25 cellular contexts compared by ENCODE assay signal in genomic region chr19:8261347-8261746, GRCh38. TPM values are rescaled to one million over a fixed set of nuclear protein-coding genes. Genes with fewer than 3 reads are reported as not detected.
DNase-seq lines count a peak whose midpoint lies in the region; ATAC-seq, FAIRE-seq and TF ChIP-seq lines count a peak whose summit lies in the region.
"Had no signal": no experiment of that assay in that cellular context is flagged by ENCODE, and none has a peak within 500 bp of the region (broad histone marks: within the 10 kb centered on the region; RNA-seq: fewer than 3 reads in every experiment).

No MANE protein-coding gene starts in this region.

- H3K4me3 ChIP-seq in HEK293 (ENCODE audit: low read depth, low read length) (no peak overlapping the region), right lobe of liver (no peak overlapping the region)
- H3K4me3 ChIP-seq: GM23248, Peyer's patch, SK-N-MC had no signal

- H3K4me1 Mint-ChIP-seq in chondrocyte (ENCODE audit: low read depth): no peaks in the 10 kb centered on the region
- H3K4me1 Mint-ChIP-seq in WTC11: peaks cover 16% of the 10 kb centered on the region

- H3K9me3 Mint-ChIP-seq in chondrocyte (ENCODE audit: low read depth) (no peaks in the 10 kb centered on the region), WTC11 (peaks cover 9% of the 10 kb centered on the region; the same call in 1 of the 2 replicates)
- H3K9me3 Mint-ChIP-seq: CD8-positive, alpha-beta memory T cell; HFFc6 had no signal

- POLR2A ChIA-PET in HEK293 (lab: Yijun Ruan, JAX): no interaction called here
- POLR2A ChIA-PET in WTC11 (lab: Charles Lee): interaction anchor here (0.6 kb wide), 1 partner anchor 340 kb away, joined by 3 read pairs; no protein-coding TSS in a partner anchor

- CTCF ChIA-PET in HEK293 (lab: Yijun Ruan, JAX) (interaction anchor here (0.5 to 0.7 kb wide), 2 partner anchors 263 to 315 kb away, joined by 3 read pairs; no protein-coding TSS in a partner anchor), WTC11 (lab: Charles Lee) (interaction anchor here (0.6 kb wide), 2 partner anchors 291 to 318 kb away, joined by 3 read pairs; partner anchors contain the start of gene TIMM44)

- no peak for TF ChIP-seq POLR2A in right lobe of liver (IDR thresholded peaks at IDR 0.05)

- H3K36me3 Mint-ChIP-seq in chondrocyte (ENCODE audit: low read depth): peaks cover 10% of the 10 kb centered on the region
- peaks cover 35% of the 10 kb centered on the region for H3K36me3 Mint-ChIP-seq in WTC11

- H3K4me1 ChIP-seq in HEK293 (ENCODE audit: control insufficient read depth, insufficient read depth, low read length) (no peaks in the 10 kb centered on the region), right lobe of liver (no peaks in the 10 kb centered on the region)
- H3K4me1 ChIP-seq: Peyer's patch had no signal

- H3K27me3 ChIP-seq in right lobe of liver: no peaks in the 10 kb centered on the region
- H3K27me3 ChIP-seq: Peyer's patch had no signal

- H3K36me3 ChIP-seq in HEK293 (ENCODE audit: control insufficient read depth in 2 of 2, insufficient read depth in 1 of 2, low read length in 2 of 2): peaks cover 0 to 16% of the 10 kb centered on the region in 2 experiments; a peak in 1 of 3 replicates
- H3K36me3 ChIP-seq in right lobe of liver: peaks cover 0 to 22% (median 5%) of the 10 kb centered on the region in 4 donors

- H3K9me3 ChIP-seq in HEK293 (ENCODE audit: control insufficient read depth, insufficient read depth, low read depth, low read length) (no peaks in the 10 kb centered on the region), right lobe of liver (no peaks in the 10 kb centered on the region)
- H3K9me3 ChIP-seq: Peyer's patch had no signal

- peak overlapping the region; percentile 11; the same call in 1 of the 2 replicates for H3K27ac ChIP-seq in HEK293 (ENCODE audit: extremely low read depth, low read depth, low read length)
- H3K27ac ChIP-seq in right lobe of liver: no peak overlapping the region
- H3K27ac ChIP-seq: C4-2B, GM23248, KMS-11, Peyer's patch, SK-N-MC had no signal

- WGBS in right lobe of liver (ENCODE audit: insufficient coverage, low coverage, low lambda C conversion rate, missing lambda C conversion rate): 100% methylated on average over 3 of the region's 9 CpGs

- intact Hi-C loops in right lobe of liver (cut with DNase I) (no loop called here), left ventricle myocardium superior (cut with micrococcal nuclease) (no loop called here)

- H3K4me3 Mint-ChIP-seq in chondrocyte (ENCODE audit: unreplicated experiment) (no peak overlapping the region), WTC11 (no peak overlapping the region)
- H3K4me3 Mint-ChIP-seq: CD8-positive, alpha-beta memory T cell; H9; HFFc6 had no signal

- no peak overlapping the region for H3K27ac Mint-ChIP-seq in chondrocyte (ENCODE audit: unreplicated experiment)
- no peak overlapping the region for H3K27ac Mint-ChIP-seq in WTC11
- H3K27ac Mint-ChIP-seq: HFFc6 had no signal

- H3K27me3 Mint-ChIP-seq in chondrocyte (ENCODE audit: low read depth) (no peaks in the 10 kb centered on the region), WTC11 (ENCODE audit: low read depth) (no peaks in the 10 kb centered on the region; the same call in 1 of the 2 replicates)
- H3K27me3 Mint-ChIP-seq: CD8-positive, alpha-beta memory T cell had no signal

- FAIRE-seq in RCC 7860 (lab: Jason Lieb, UNC): no peak
- FAIRE-seq: A204.1, GM12892, GM19239 had no signal

- peak; percentile 1 for DNase-seq in AG08395 (ENCODE audit: low spot score)
- peak; percentile 49 for DNase-seq in chondrocyte (ENCODE audit: low spot score)
- DNase-seq in right lobe of liver: peak in 2 of 3 donors; percentile 7 to 24
- no peak for DNase-seq in COLO668 (lab: John Stamatoyannopoulos, UW; ENCODE audit: unreplicated experiment)
- no peak for DNase-seq in WTC11 (ENCODE audit: low spot score)
- DNase-seq in RCC 7860 (ENCODE audit: low spot score): no peak
- DNase-seq in left ventricle myocardium superior: no peak
- DNase-seq: CD8-positive, alpha-beta memory T cell; DMS153; HFFc6; IMR-90; NCI-H1048; NCI-H1694; NCI-H2029 treated with DMSO at 0.1 percent for 48 hours; SIG-M5 had no signal

- ATAC-seq in right lobe of liver: no peak
- no peak for ATAC-seq in WTC11
- no peak for ATAC-seq in left ventricle myocardium superior

- TF ChIP-seq CTCF in HEK293 (tag by site-specific recombination; IDR thresholded peaks at IDR 0.05) (no peak), chondrocyte (IDR thresholded peaks at IDR 0.05) (no peak), right lobe of liver (IDR thresholded peaks at IDR 0.05) (no peak), WTC11 (IDR thresholded peaks at IDR 0.05) (no peak)

TF ChIP-seq in HEK293, 187 proteins besides CTCF, POLR2A, EP300 and RAD21:
- TF ChIP-seq ZNF501 (tag by site-specific recombination; IDR thresholded peaks at IDR 0.05) (no peak), ZNF16 (tag by site-specific recombination; IDR thresholded peaks at IDR 0.05; ENCODE audit: low read depth) (peak; percentile 95)

TF ChIP-seq in WTC11, 78 proteins besides CTCF, POLR2A, EP300 and RAD21 (continues in another document):
- TF ChIP-seq ZNF416 (CRISPR knock-in tag; IDR thresholded peaks at IDR 0.05) (no peak), ZNF138 (CRISPR knock-in tag; conservative IDR thresholded peaks at IDR 0.05) (no peak), SMAD4 (CRISPR knock-in tag; IDR thresholded peaks at IDR 0.05) (no peak), OVOL2 (CRISPR knock-in tag; IDR thresholded peaks at IDR 0.05; ENCODE audit: borderline replicate concordance) (no peak), ZNF219 (CRISPR knock-in tag; IDR thresholded peaks at IDR 0.05; ENCODE audit: borderline replicate concordance) (no peak), EMX1 (CRISPR knock-in tag; IDR thresholded peaks at IDR 0.05) (no peak), ZMAT4 (CRISPR knock-in tag; IDR thresholded peaks at IDR 0.05) (no peak)
- TF ChIP-seq, protein P1, sequence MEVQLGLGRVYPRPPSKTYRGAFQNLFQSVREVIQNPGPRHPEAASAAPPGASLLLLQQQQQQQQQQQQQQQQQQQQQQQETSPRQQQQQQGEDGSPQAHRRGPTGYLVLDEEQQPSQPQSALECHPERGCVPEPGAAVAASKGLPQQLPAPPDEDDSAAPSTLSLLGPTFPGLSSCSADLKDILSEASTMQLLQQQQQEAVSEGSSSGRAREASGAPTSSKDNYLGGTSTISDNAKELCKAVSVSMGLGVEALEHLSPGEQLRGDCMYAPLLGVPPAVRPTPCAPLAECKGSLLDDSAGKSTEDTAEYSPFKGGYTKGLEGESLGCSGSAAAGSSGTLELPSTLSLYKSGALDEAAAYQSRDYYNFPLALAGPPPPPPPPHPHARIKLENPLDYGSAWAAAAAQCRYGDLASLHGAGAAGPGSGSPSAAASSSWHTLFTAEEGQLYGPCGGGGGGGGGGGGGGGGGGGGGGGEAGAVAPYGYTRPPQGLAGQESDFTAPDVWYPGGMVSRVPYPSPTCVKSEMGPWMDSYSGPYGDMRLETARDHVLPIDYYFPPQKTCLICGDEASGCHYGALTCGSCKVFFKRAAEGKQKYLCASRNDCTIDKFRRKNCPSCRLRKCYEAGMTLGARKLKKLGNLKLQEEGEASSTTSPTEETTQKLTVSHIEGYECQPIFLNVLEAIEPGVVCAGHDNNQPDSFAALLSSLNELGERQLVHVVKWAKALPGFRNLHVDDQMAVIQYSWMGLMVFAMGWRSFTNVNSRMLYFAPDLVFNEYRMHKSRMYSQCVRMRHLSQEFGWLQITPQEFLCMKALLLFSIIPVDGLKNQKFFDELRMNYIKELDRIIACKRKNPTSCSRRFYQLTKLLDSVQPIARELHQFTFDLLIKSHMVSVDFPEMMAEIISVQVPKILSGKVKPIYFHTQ (CRISPR knock-in tag; IDR thresholded peaks at IDR 0.05): no peak
- TF ChIP-seq, protein P2, sequence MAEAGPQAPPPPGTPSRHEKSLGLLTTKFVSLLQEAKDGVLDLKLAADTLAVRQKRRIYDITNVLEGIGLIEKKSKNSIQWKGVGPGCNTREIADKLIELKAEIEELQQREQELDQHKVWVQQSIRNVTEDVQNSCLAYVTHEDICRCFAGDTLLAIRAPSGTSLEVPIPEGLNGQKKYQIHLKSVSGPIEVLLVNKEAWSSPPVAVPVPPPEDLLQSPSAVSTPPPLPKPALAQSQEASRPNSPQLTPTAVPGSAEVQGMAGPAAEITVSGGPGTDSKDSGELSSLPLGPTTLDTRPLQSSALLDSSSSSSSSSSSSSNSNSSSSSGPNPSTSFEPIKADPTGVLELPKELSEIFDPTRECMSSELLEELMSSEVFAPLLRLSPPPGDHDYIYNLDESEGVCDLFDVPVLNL (CRISPR knock-in tag; IDR thresholded peaks at IDR 0.05; ENCODE audit: borderline replicate concordance, low read depth): no peak

RNA-seq across cellular contexts. Expression of gene CD320, which starts 46.8 kb away (rescaled TPM):
- total RNA-seq in chondrocyte (39.3 to 44.0 TPM (median 41.7 TPM) in 3 replicates), right lobe of liver (10 to 100 TPM in 5 of 6 experiments, 1 to 10 TPM in 1; 8.8 to 43.2 (median 11.5) TPM), WTC11 (2021) (107 to 121 TPM (median 114 TPM) in 3 replicates), left ventricle myocardium superior (37.9 TPM)

RNA-seq across cellular contexts. Expression of gene CERS4, which starts 52.2 kb away (rescaled TPM):
- 16.3 to 26.0 TPM (median 24.7 TPM) in 3 replicates for total RNA-seq in chondrocyte
- total RNA-seq in right lobe of liver: 10 to 100 TPM; 38.6 to 75.4 (median 58.3) TPM
- 116 to 153 TPM (median 150 TPM) in 3 replicates for total RNA-seq in WTC11 (2021)
- total RNA-seq in left ventricle myocardium superior: 20.9 TPM
- total RNA-seq: GM23248, HFFc6 had no signal

RNA-seq across cellular contexts. Expression of gene NDUFA7, which starts 59.8 kb away (rescaled TPM):
- 25.0 to 34.1 TPM (median 26.6 TPM) in 3 replicates for total RNA-seq in chondrocyte
- 10 to 100 TPM; 20.8 to 60.5 (median 25.9) TPM for total RNA-seq in right lobe of liver
- 76.4 to 101 TPM (median 91.9 TPM) in 3 replicates for total RNA-seq in WTC11 (2021)
- 134 TPM for total RNA-seq in left ventricle myocardium superior

RNA-seq across cellular contexts. Expression of gene RPS28, which starts 59.9 kb away (rescaled TPM):
- total RNA-seq in chondrocyte: 1,057 to 1,248 TPM (median 1,100 TPM) in 3 replicates
- total RNA-seq in right lobe of liver: 100 to 1,000 TPM; 147 to 669 (median 564) TPM
- total RNA-seq in WTC11 (2021): 2,082 to 2,373 TPM (median 2,292 TPM) in 3 replicates
- total RNA-seq in left ventricle myocardium superior: 1,189 TPM

Comparison
In these comparisons a context has a peak if more than half of its experiments do, and no peak if none do; other contexts are left out.
1. DNase-seq: peak in AG08395 (single experiment), chondrocyte (single experiment) and right lobe of liver (2 of 3); none in COLO668 (single experiment), WTC11 (single experiment), RCC 7860 (single experiment) and left ventricle myocardium superior (single experiment).